ENCODE assay signal across 1 cellular context in the genomic region with DNA sequence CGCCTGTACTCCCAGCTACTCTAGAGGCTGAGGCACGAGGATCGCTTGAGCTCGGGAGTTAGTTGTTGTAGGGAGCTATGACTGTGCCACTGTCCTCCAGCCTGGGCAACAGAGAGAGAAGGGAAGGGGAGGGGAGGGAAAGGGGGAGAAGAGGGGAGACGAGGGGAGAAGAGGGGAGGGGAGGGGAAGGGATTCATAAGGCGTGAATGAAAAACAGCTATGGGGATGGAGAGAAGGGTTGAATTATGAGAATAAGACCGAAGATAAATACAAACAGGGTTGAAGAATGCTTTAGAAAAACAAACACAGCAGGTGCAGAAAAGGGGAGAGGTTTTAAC.
TF ChIP-seq lines count a peak whose summit lies in the region.

No MANE protein-coding gene starts in this region.

TF ChIP-seq in GM12878, 131 proteins besides CTCF, POLR2A, EP300 and RAD21:
- TF ChIP-seq, protein P1, sequence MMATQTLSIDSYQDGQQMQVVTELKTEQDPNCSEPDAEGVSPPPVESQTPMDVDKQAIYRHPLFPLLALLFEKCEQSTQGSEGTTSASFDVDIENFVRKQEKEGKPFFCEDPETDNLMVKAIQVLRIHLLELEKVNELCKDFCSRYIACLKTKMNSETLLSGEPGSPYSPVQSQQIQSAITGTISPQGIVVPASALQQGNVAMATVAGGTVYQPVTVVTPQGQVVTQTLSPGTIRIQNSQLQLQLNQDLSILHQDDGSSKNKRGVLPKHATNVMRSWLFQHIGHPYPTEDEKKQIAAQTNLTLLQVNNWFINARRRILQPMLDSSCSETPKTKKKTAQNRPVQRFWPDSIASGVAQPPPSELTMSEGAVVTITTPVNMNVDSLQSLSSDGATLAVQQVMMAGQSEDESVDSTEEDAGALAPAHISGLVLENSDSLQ (IDR thresholded peaks at IDR 0.05) = no peak
- TF ChIP-seq BMI1 (IDR thresholded peaks at IDR 0.05; ENCODE audit: borderline replicate concordance) (no peak), CREM (IDR thresholded peaks at IDR 0.05; ENCODE audit: low read depth) (no peak), HDAC6 (IDR thresholded peaks at IDR 0.05; ENCODE audit: unreplicated experiment) (no peak), BHLHE40 (IDR thresholded peaks at IDR 0.05; ENCODE audit: borderline replicate concordance in 1 of 2, low read depth in 2 of 2, low read length in 1 of 2) (no peak), MTA2 (IDR thresholded peaks at IDR 0.05; ENCODE audit: low read depth) (no peak), ESRRA (IDR thresholded peaks at IDR 0.05; ENCODE audit: low read length) (no peak), NR2C2 (IDR thresholded peaks at IDR 0.05; ENCODE audit: borderline replicate concordance, control insufficient read depth, insufficient read length, low read depth) (no peak), SRF (IDR thresholded peaks at IDR 0.05; ENCODE audit: low read depth in 2 of 2, low read length in 2 of 2) (no peak), ZBED1 (IDR thresholded peaks at IDR 0.05; ENCODE audit: borderline replicate concordance) (no peak), TARDBP (IDR thresholded peaks at IDR 0.05; ENCODE audit: borderline replicate concordance) (no peak)
- TF ChIP-seq, protein P2, sequence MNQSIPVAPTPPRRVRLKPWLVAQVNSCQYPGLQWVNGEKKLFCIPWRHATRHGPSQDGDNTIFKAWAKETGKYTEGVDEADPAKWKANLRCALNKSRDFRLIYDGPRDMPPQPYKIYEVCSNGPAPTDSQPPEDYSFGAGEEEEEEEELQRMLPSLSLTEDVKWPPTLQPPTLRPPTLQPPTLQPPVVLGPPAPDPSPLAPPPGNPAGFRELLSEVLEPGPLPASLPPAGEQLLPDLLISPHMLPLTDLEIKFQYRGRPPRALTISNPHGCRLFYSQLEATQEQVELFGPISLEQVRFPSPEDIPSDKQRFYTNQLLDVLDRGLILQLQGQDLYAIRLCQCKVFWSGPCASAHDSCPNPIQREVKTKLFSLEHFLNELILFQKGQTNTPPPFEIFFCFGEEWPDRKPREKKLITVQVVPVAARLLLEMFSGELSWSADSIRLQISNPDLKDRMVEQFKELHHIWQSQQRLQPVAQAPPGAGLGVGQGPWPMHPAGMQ (IDR thresholded peaks at IDR 0.05; ENCODE audit: borderline replicate concordance) = no peak
- TF ChIP-seq, protein P3, sequence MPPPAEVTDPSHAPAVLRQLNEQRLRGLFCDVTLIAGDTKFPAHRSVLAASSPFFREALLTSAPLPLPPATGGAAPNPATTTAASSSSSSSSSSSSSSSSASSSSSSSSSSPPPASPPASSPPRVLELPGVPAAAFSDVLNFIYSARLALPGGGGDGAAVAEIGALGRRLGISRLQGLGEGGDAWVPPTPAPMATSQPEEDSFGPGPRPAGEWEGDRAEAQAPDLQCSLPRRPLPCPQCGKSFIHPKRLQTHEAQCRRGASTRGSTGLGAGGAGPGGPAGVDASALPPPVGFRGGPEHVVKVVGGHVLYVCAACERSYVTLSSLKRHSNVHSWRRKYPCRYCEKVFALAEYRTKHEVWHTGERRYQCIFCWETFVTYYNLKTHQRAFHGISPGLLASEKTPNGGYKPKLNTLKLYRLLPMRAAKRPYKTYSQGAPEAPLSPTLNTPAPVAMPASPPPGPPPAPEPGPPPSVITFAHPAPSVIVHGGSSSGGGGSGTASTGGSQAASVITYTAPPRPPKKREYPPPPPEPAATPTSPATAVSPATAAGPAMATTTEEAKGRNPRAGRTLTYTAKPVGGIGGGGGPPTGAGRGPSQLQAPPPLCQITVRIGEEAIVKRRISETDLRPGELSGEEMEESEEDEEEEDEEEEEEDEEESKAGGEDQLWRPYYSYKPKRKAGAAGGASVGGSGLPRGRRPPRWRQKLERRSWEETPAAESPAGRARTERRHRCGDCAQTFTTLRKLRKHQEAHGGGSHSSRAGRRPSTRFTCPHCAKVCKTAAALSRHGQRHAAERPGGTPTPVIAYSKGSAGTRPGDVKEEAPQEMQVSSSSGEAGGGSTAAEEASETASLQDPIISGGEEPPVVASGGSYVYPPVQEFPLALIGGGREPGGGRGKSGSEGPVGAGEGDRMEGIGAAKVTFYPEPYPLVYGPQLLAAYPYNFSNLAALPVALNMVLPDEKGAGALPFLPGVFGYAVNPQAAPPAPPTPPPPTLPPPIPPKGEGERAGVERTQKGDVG (CRISPR knock-in tag; IDR thresholded peaks at IDR 0.05) = no peak
- TF ChIP-seq, protein P4, sequence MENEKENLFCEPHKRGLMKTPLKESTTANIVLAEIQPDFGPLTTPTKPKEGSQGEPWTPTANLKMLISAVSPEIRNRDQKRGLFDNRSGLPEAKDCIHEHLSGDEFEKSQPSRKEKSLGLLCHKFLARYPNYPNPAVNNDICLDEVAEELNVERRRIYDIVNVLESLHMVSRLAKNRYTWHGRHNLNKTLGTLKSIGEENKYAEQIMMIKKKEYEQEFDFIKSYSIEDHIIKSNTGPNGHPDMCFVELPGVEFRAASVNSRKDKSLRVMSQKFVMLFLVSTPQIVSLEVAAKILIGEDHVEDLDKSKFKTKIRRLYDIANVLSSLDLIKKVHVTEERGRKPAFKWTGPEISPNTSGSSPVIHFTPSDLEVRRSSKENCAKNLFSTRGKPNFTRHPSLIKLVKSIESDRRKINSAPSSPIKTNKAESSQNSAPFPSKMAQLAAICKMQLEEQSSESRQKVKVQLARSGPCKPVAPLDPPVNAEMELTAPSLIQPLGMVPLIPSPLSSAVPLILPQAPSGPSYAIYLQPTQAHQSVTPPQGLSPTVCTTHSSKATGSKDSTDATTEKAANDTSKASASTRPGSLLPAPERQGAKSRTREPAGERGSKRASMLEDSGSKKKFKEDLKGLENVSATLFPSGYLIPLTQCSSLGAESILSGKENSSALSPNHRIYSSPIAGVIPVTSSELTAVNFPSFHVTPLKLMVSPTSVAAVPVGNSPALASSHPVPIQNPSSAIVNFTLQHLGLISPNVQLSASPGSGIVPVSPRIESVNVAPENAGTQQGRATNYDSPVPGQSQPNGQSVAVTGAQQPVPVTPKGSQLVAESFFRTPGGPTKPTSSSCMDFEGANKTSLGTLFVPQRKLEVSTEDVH (IDR thresholded peaks at IDR 0.05; ENCODE audit: low read depth, partially characterized antibody) = no peak
- TF ChIP-seq, protein P5, sequence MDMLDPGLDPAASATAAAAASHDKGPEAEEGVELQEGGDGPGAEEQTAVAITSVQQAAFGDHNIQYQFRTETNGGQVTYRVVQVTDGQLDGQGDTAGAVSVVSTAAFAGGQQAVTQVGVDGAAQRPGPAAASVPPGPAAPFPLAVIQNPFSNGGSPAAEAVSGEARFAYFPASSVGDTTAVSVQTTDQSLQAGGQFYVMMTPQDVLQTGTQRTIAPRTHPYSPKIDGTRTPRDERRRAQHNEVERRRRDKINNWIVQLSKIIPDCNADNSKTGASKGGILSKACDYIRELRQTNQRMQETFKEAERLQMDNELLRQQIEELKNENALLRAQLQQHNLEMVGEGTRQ (IDR thresholded peaks at IDR 0.05; ENCODE audit: borderline replicate concordance, low read depth, low read length) = no peak
